In genomic region chr4:38752393-38752961, GRCh38 we compare ENCODE assay signal across 8 cellular contexts. TPM values are rescaled to one million over a fixed set of nuclear protein-coding genes. Genes with fewer than 3 reads are reported as not detected.
DNase-seq lines count a peak whose midpoint lies in the region; ATAC-seq, FAIRE-seq and TF ChIP-seq lines count a peak whose summit lies in the region.

No MANE protein-coding gene starts in this region.

- H3K9me3 ChIP-seq in muscle layer of colon (ENCODE audit: low read length) = no peaks in the 10 kb centered on the region

- peak; percentile 28 for DNase-seq in A172 (ENCODE audit: low spot score)
- DNase-seq in GM19239 (ENCODE audit: insufficient read length, low spot score) = peak; percentile 39
- DNase-seq in astrocyte of the spinal cord (ENCODE audit: low read depth, low spot score) = peak; percentile 78
- DNase-seq in activated effector memory CD4-positive, alpha-beta T cell treated with anti-CD3 and anti-CD28 coated beads, Interleukin-2, amount 50 U/mL, for 16 hours = no peak
- no peak for DNase-seq in activated T-cell treated with anti-CD3 and anti-CD28 coated beads for 4 hours
- no peak for DNase-seq in NCI-H1694 treated with DMSO at 0.1 percent for 48 hours (lab: John Stamatoyannopoulos, UW)

- H3K27ac ChIP-seq in muscle layer of colon (ENCODE audit: low read depth, low read length) = peak overlapping the region; percentile 54

- no peaks in the 10 kb centered on the region for H3K27me3 ChIP-seq in muscle layer of colon (ENCODE audit: control insufficient read depth in 1 of 2, insufficient read depth in 2 of 2, low read length in 2 of 2)

- ATAC-seq in HG03175 (IDR thresholded peaks at IDR 0.05; ENCODE audit: unreplicated experiment) = peak; percentile 95

- peak; percentile 88 for FAIRE-seq in GM19239 (lab: Jason Lieb, UNC)

- TF ChIP-seq CTCF in astrocyte of the spinal cord (IDR thresholded peaks at IDR 0.05; ENCODE audit: low read depth, low read length) = no peak

- H3K4me3 ChIP-seq in astrocyte of the spinal cord (ENCODE audit: low read depth, low read length) (no peak overlapping the region), muscle layer of colon (ENCODE audit: low read depth in 1 of 2, low read length in 2 of 2) (no peak overlapping the region)

- no peak overlapping the region for H3K9ac ChIP-seq in muscle layer of colon (ENCODE audit: low read length)

- H3K4me1 ChIP-seq in muscle layer of colon (ENCODE audit: insufficient read depth, low read length) = peaks cover 13% of the 10 kb centered on the region

- H3K36me3 ChIP-seq in muscle layer of colon (ENCODE audit: insufficient read depth, low read length) = no peaks in the 10 kb centered on the region

- in situ Hi-C loops in astrocyte of the spinal cord (cut with HindIII; ENCODE audit: low sequenced_read_pairs) = no loop called here

RNA-seq across cellular contexts. Expression of gene TLR10, which starts 30.3 kb away (rescaled TPM):
- total RNA-seq in A172 (2014; rRNA removed; shearing (Covaris generic)) = not detected in 2 replicates

RNA-seq across cellular contexts. Expression of gene TLR1, which starts 52.1 kb away (rescaled TPM):
- total RNA-seq in A172 (2014; rRNA removed; shearing (Covaris generic)) = 0.60 and 4.6 TPM in 2 replicates

Comparison
In these comparisons a context has a peak if more than half of its experiments do, and no peak if none do; other contexts are left out.
1. DNase-seq: peak in A172 (single experiment), GM19239 (single experiment) and astrocyte of the spinal cord (single experiment); none in activated effector memory CD4-positive, alpha-beta T cell treated with anti-CD3 and anti-CD28 coated beads, Interleukin-2, amount 50 U/mL, for 16 hours (single experiment), activated T-cell treated with anti-CD3 and anti-CD28 coated beads for 4 hours (single experiment) and NCI-H1694 treated with DMSO at 0.1 percent for 48 hours (single experiment).